1 cellular context compared by ENCODE assay signal in genomic region chr12:44874981-44875416, GRCh38.
TF ChIP-seq lines count a peak whose summit lies in the region.

No MANE protein-coding gene starts in this region.

TF ChIP-seq in HepG2, 621 proteins besides CTCF, POLR2A, EP300 and RAD21 (continued from another document):
- TF ChIP-seq ZNF770 (CRISPR knock-in tag; IDR thresholded peaks at IDR 0.05) (no peak), ZFP91 (CRISPR knock-in tag; IDR thresholded peaks at IDR 0.05; ENCODE audit: borderline replicate concordance) (no peak), SMARCC2 (IDR thresholded peaks at IDR 0.05) (no peak), ZNF672 (CRISPR knock-in tag; IDR thresholded peaks at IDR 0.05) (no peak), MYPOP (CRISPR knock-in tag; IDR thresholded peaks at IDR 0.05) (no peak), SP2 (CRISPR knock-in tag; IDR thresholded peaks at IDR 0.05) (no peak)
TF ChIP-seq in HepG2: peak in this region for 0.
